In genomic region chr12:2960432-2960956, GRCh38 we compare ENCODE assay signal across 8 cellular contexts. TPM values are rescaled to one million over a fixed set of nuclear protein-coding genes. Genes with fewer than 3 reads are reported as not detected.
DNase-seq lines count a peak whose midpoint lies in the region; ATAC-seq and TF ChIP-seq lines count a peak whose summit lies in the region.

No MANE protein-coding gene starts in this region.

- H3K4me3 ChIP-seq in SK-N-SH (ENCODE audit: low read depth in 2 of 2, low read length in 1 of 2) (peak overlapping the region; percentile 66 to 80), endodermal cell (ENCODE audit: low read length) (peak overlapping the region; percentile 91)

- H3K4me1 Mint-ChIP-seq in endodermal cell: peaks cover 52% of the 10 kb centered on the region

- CTCF ChIA-PET in SK-N-SH (lab: Yijun Ruan, JAX): interaction anchor here (1.1 to 2.2 kb wide), 4 partner anchors 10 to 74 kb away, joined by 3 to 8 read pairs (median 3); no protein-coding TSS in a partner anchor

- H3K36me3 Mint-ChIP-seq in endodermal cell (ENCODE audit: low read depth): peaks cover 12% of the 10 kb centered on the region

- ATAC-seq in omental fat pad (ENCODE audit: low FRiP score) (peak; percentile 16), GM21515 (IDR thresholded peaks at IDR 0.05; ENCODE audit: unreplicated experiment) (no peak), HG03439 (IDR thresholded peaks at IDR 0.05; ENCODE audit: unreplicated experiment) (no peak), HG02852 (IDR thresholded peaks at IDR 0.05; ENCODE audit: unreplicated experiment) (no peak)

- H3K27ac Mint-ChIP-seq in endodermal cell: peak overlapping the region; percentile 12

- H3K27me3 ChIP-seq in SK-N-SH (ENCODE audit: insufficient read depth) (no peaks in the 10 kb centered on the region), endodermal cell (ENCODE audit: control insufficient read depth, insufficient read depth, low read length, poor library complexity, severe bottlenecking) (no peaks in the 10 kb centered on the region)

- H3K27ac ChIP-seq in SK-N-SH (ENCODE audit: low read depth in 2 of 2, low read length in 1 of 2): no peak overlapping the region; a peak in 1 of 4 replicates
- H3K27ac ChIP-seq in endodermal cell (ENCODE audit: low read depth, low read length): no peak overlapping the region

- H4K20me1 ChIP-seq in SK-N-SH (ENCODE audit: insufficient read depth): peaks cover 25% of the 10 kb centered on the region; the same call in 1 of the 2 replicates

- peaks cover 48% of the 10 kb centered on the region for H3K79me2 ChIP-seq in SK-N-SH (ENCODE audit: insufficient read depth)

- no peak for TF ChIP-seq CTCF in SK-N-SH (IDR thresholded peaks at IDR 0.05)
- no peak for TF ChIP-seq CTCF in endodermal cell (conservative IDR thresholded peaks at IDR 0.05)
- TF ChIP-seq CTCF in omental fat pad (IDR thresholded peaks at IDR 0.05): no peak

- TF ChIP-seq EP300 in SK-N-SH (IDR thresholded peaks at IDR 0.05; ENCODE audit: borderline replicate concordance in 1 of 2, low read depth in 1 of 2, low read length in 1 of 2): no peak

- H3K9me3 ChIP-seq in SK-N-SH: no peaks in the 10 kb centered on the region
- no peaks in the 10 kb centered on the region for H3K9me3 ChIP-seq in endodermal cell (ENCODE audit: control insufficient read depth, low read length)

- peak overlapping the region; percentile 90 for H3K4me2 ChIP-seq in SK-N-SH

- H2AFZ ChIP-seq in SK-N-SH (ENCODE audit: low read depth): peak overlapping the region; percentile 72; the same call in 1 of the 2 replicates

- peaks cover 17 to 22% of the 10 kb centered on the region in 2 experiments for H3K4me1 ChIP-seq in SK-N-SH (ENCODE audit: control insufficient read depth in 1 of 2, insufficient read depth in 2 of 2, low read depth in 1 of 2, low read length in 1 of 2)
- peaks cover 4% of the 10 kb centered on the region for H3K4me1 ChIP-seq in endodermal cell (ENCODE audit: control insufficient read depth, insufficient read depth, low read length)

- TF ChIP-seq RAD21 in SK-N-SH (IDR thresholded peaks at IDR 0.05; ENCODE audit: low read length): no peak

- no peaks in the 10 kb centered on the region for H3K9me2 ChIP-seq in SK-N-SH

- H3K9ac ChIP-seq in SK-N-SH (peak overlapping the region; percentile 66), endodermal cell (ENCODE audit: extremely low read depth, low read length, poor library complexity, severe bottlenecking) (peak overlapping the region; percentile 76)

- WGBS in SK-N-SH (ENCODE audit: low lambda C conversion rate): 60% methylated on average over 16 of the region's 16 CpGs
- WGBS in endodermal cell (ENCODE audit: insufficient coverage in 1 of 2, insufficient read length in 1 of 2), 2 experiments: 3 to 12% methylated on average over 3 to 16 of the region's 16 CpGs

- H3K4me3 Mint-ChIP-seq in endodermal cell: peak overlapping the region; percentile 69

- peaks cover 20% of the 10 kb centered on the region for H3F3A ChIP-seq in SK-N-SH (replicated peaks; ENCODE audit: insufficient read depth)

- POLR2A ChIA-PET in SK-N-SH (lab: Yijun Ruan, JAX): no interaction called here

- H3K27me3 Mint-ChIP-seq in endodermal cell (ENCODE audit: insufficient read depth): peaks cover 12% of the 10 kb centered on the region

- DNase-seq in activated CD8-positive, alpha-beta memory T cell treated with anti-CD3 and anti-CD28 coated beads, Interleukin-2, amount 50 U/mL, for 48 hours: peak; percentile 63
- no peak for DNase-seq in activated CD8-positive, alpha-beta memory T cell treated with anti-CD3 and anti-CD28 coated beads, Interleukin-2, amount 50 U/mL, for 4 hours
- DNase-seq in SK-N-SH: no peak
- peak; percentile 78 for DNase-seq in endodermal cell
- DNase-seq in omental fat pad (ENCODE audit: low spot score): no peak

- H3K36me3 ChIP-seq in SK-N-SH (replicated peaks in 1 of 2; ENCODE audit: control insufficient read depth in 1 of 2, insufficient read depth in 2 of 2, low read length in 1 of 2) (no peaks in the 10 kb centered on the region), endodermal cell (ENCODE audit: control insufficient read depth, insufficient read depth, low read length) (peaks cover 6% of the 10 kb centered on the region)

- no peaks in the 10 kb centered on the region for H3K9me3 Mint-ChIP-seq in endodermal cell

TF ChIP-seq in SK-N-SH, 30 proteins besides CTCF, POLR2A, EP300 and RAD21:
- TF ChIP-seq FOSL2 (IDR thresholded peaks at IDR 0.05; ENCODE audit: borderline replicate concordance, low read depth): no peak
- TF ChIP-seq NRF1 (IDR thresholded peaks at IDR 0.05; ENCODE audit: low read depth, low read length): no peak
- no peak for TF ChIP-seq MEF2A (IDR thresholded peaks at IDR 0.05; ENCODE audit: borderline replicate concordance, low read depth)
- TF ChIP-seq MAX (IDR thresholded peaks at IDR 0.05; ENCODE audit: low read depth): no peak
- no peak for TF ChIP-seq IRF3 (IDR thresholded peaks at IDR 0.05; ENCODE audit: low read depth, low read length)
- TF ChIP-seq REST (IDR thresholded peaks at IDR 0.05; ENCODE audit: low read depth, low read length): no peak
- TF ChIP-seq YY1 (IDR thresholded peaks at IDR 0.05; ENCODE audit: low read depth): no peak
- TF ChIP-seq NFIC (IDR thresholded peaks at IDR 0.05; ENCODE audit: borderline replicate concordance): no peak
- TF ChIP-seq PBX3 (IDR thresholded peaks at IDR 0.05): no peak
- no peak for TF ChIP-seq FOXM1 (IDR thresholded peaks at IDR 0.05; ENCODE audit: low read depth)
- TF ChIP-seq RCOR1 (IDR thresholded peaks at IDR 0.05; ENCODE audit: low read length): no peak
- TF ChIP-seq SMC3 (IDR thresholded peaks at IDR 0.05; ENCODE audit: low read depth, low read length): no peak
- no peak for TF ChIP-seq POLR2AphosphoS5 (IDR thresholded peaks at IDR 0.05; ENCODE audit: low read depth, low read length)
- TF ChIP-seq GATA2 (CRISPR knock-in tag; IDR thresholded peaks at IDR 0.05): no peak

RNA-seq across cellular contexts. Expression of gene TEAD4, which starts 1.3 kb away (rescaled TPM):
- 21.1 and 27.1 TPM in 2 replicates for polyA plus RNA-seq in SK-N-SH (2012; rRNA removed)
- 14.2 and 18.4 TPM in 2 replicates for polyA plus RNA-seq in SK-N-SH (2012; cell fraction: cytosol; rRNA removed)
- polyA plus RNA-seq in SK-N-SH (2012; cell fraction: nucleus; rRNA removed): 37.3 and 49.2 TPM in 2 replicates
- 10 to 100 TPM; 35.7 to 82.5 TPM for total RNA-seq in endodermal cell
- 18.6 TPM for polyA plus RNA-seq in endodermal cell (2013, experiment 1 of 2)
- polyA plus RNA-seq in endodermal cell (2013, experiment 2 of 2): 17.4 TPM
- 10 to 100 TPM; 14.5 to 79.3 (median 17.0) TPM for total RNA-seq in omental fat pad

Comparison
In these comparisons a context has a peak if more than half of its experiments do, and no peak if none do; other contexts are left out.
1. DNase-seq: peak in activated CD8-positive, alpha-beta memory T cell treated with anti-CD3 and anti-CD28 coated beads, Interleukin-2, amount 50 U/mL, for 48 hours (single experiment) and endodermal cell (single experiment); none in activated CD8-positive, alpha-beta memory T cell treated with anti-CD3 and anti-CD28 coated beads, Interleukin-2, amount 50 U/mL, for 4 hours (single experiment), SK-N-SH (single experiment) and omental fat pad (single experiment).